In the genomic region with DNA sequence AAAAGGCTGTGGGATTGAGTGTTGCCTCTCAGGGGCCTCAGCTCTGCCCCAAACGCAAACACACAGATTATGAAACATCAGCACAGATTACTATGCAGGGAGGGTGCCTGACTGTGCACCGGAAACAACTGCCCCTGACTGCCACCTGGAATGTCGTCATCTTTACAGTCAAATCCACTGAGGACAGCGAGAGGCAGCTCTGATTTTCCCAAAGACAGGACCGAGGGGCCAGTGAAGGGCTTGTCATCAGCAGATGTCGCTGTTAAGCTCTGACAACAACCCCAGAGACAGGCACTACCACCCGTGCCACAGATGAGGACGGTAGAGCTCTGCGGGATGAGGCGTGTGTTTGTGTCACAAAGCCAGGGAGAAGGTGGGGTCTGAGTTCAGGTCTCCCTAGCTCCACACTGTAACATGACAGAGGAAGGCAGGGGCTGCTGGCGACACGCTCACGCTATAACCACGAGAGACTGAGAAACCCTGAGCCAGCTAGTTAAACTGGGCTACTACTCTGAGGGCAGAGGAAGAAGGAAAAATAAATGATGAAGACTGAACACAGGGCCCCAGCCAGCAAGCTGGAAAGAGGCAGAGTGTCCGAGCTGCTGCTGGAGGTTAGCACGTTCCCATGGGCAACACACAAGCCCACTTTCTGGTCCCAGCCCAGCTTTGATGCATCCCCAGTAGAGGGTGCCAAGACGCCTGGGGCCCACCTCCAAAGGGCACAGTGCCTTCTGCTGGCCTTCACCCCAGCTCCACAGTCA, we compare ENCODE assay signal across 9 cellular contexts. TPM values are rescaled to one million over a fixed set of nuclear protein-coding genes. Genes with fewer than 3 reads are reported as not detected.
A peak's percentile ranks its signal among the peaks of the same experiment; 100 is the strongest.
DNase-seq lines count a peak whose midpoint lies in the region; ATAC-seq, FAIRE-seq and TF ChIP-seq lines count a peak whose summit lies in the region.
"Had no signal": no experiment of that assay in that cellular context is flagged by ENCODE, and none has a peak within 500 bp of the region (broad histone marks: within the 10 kb centered on the region; RNA-seq: fewer than 3 reads in every experiment).

No MANE protein-coding gene starts in this region.

- TF ChIP-seq POLR2A in A549 (IDR thresholded peaks at IDR 0.05; ENCODE audit: low read length) (no peak), spleen (IDR thresholded peaks at IDR 0.05) (no peak)

- in situ Hi-C loops in GM13977 (cut with MboI; ENCODE audit: low pct_unique_long_range_greater_than_20kb, low sequenced_read_pairs, unreplicated experiment): no loop called here

- H3K4me3 ChIP-seq in A549 (no peak overlapping the region), SU-DHL-6 (ENCODE audit: insufficient read depth, low read length, poor library complexity, severe bottlenecking) (no peak overlapping the region), spleen (no peak overlapping the region)

- WGBS in A549 (ENCODE audit: missing lambda C conversion rate): 48% methylated on average over 13 of the region's 17 CpGs
- 75 to 82% (median 78%) methylated on average over 17 of the region's 17 CpGs for WGBS in spleen, 5 donors

- no peak for FAIRE-seq in A549 (lab: Jason Lieb, UNC)

- ATAC-seq in A549: peak; percentile 86 to 87; a peak in 5 of 6 replicates

- H3K9ac ChIP-seq in SU-DHL-6 (ENCODE audit: low read length): no peak overlapping the region

- CTCF ChIA-PET in A549 (lab: Yijun Ruan, JAX): interaction anchor here (0.8 to 3.1 kb wide), 15 partner anchors 8 to 61 kb away, joined by 3 to 25 read pairs (median 3); partner anchors contain the start of gene PARD6G

- H3K79me2 ChIP-seq in SU-DHL-6 (ENCODE audit: insufficient read depth, low read length): no peaks in the 10 kb centered on the region

- intact Hi-C loops in spleen (cut with DNase I; ENCODE audit: low total_unique reads): no loop called here

- no peaks in the 10 kb centered on the region for H3K36me3 ChIP-seq in SU-DHL-6 (ENCODE audit: low read length)
- no peaks in the 10 kb centered on the region for H3K36me3 ChIP-seq in spleen

- H3F3A ChIP-seq in SU-DHL-6 (ENCODE audit: insufficient read depth): no peaks in the 10 kb centered on the region

- DNase-seq in A549 (ENCODE audit: low read depth in 1 of 2, low spot score in 1 of 2) (peak; percentile 7 to 29), GM13977 (ENCODE audit: low spot score) (no peak), COR-L47 (lab: John Stamatoyannopoulos, UW) (no peak), spleen (no peak), NCI-H446 treated with DMSO at 0.1 percent for 48 hours (lab: John Stamatoyannopoulos, UW) (no peak), NCI-H2227 treated with DMSO at 0.1 percent for 48 hours (lab: John Stamatoyannopoulos, UW) (no peak)
- DNase-seq: stimulated activated CD4-positive, alpha-beta T cell treated with anti-CD3 and anti-CD28 coated beads, Interleukin-15, amount 100 ng/mL, for 24 hours had no signal

- H3K9me3 ChIP-seq in A549 (no peaks in the 10 kb centered on the region), SU-DHL-6 (ENCODE audit: insufficient read depth, low read length) (no peaks in the 10 kb centered on the region), spleen (no peaks in the 10 kb centered on the region)

- no peaks in the 10 kb centered on the region for H4K20me1 ChIP-seq in SU-DHL-6 (ENCODE audit: low read depth, low read length)

- POLR2A ChIA-PET in A549 (lab: Yijun Ruan, JAX): no interaction called here

- no peak overlapping the region for H2AFZ ChIP-seq in SU-DHL-6 (ENCODE audit: low read depth, low read length, severe bottlenecking)

- no peak for TF ChIP-seq EP300 in A549 (IDR thresholded peaks at IDR 0.05)

- peak; percentile 32; the same call in 1 of the 3 replicates for TF ChIP-seq CTCF in A549 (IDR thresholded peaks at IDR 0.05)
- TF ChIP-seq CTCF in GM13977 (IDR thresholded peaks at IDR 0.05; ENCODE audit: extremely low read depth, insufficient read depth, missing control alignments): peak; percentile 50
- peak; percentile 36 for TF ChIP-seq CTCF in SU-DHL-6 (IDR thresholded peaks at IDR 0.05; ENCODE audit: insufficient read depth, low read length, poor library complexity, severe bottlenecking)
- TF ChIP-seq CTCF in spleen (IDR thresholded peaks at IDR 0.05 in 8 of 11, conservative IDR thresholded peaks at IDR 0.05 in 3 of 11): no peak

- H3K4me2 ChIP-seq in A549 (no peak overlapping the region), SU-DHL-6 (ENCODE audit: low read depth, low read length, poor library complexity, severe bottlenecking) (no peak overlapping the region)

- H3K27ac ChIP-seq in A549 (no peak overlapping the region), SU-DHL-6 (ENCODE audit: low read depth, low read length) (no peak overlapping the region), layer of hippocampus (ENCODE audit: low read depth, low read length) (peak overlapping the region; percentile 44), spleen (peak overlapping the region in 1 of 8 donors; percentile 24)

- peak; percentile 26 to 43; a peak in 2 of 5 replicates for TF ChIP-seq RAD21 in A549 (conservative IDR thresholded peaks at IDR 0.05 in 1 of 2, IDR thresholded peaks at IDR 0.05 in 1 of 2)

- no peaks in the 10 kb centered on the region for H3K9me2 ChIP-seq in SU-DHL-6 (replicated peaks; ENCODE audit: insufficient read depth, low read length)

- H3K4me1 ChIP-seq in A549 (no peaks in the 10 kb centered on the region), spleen (peaks cover 0 to 6% (median 0%) of the 10 kb centered on the region in 6 donors)

- no peaks in the 10 kb centered on the region for H3K27me3 ChIP-seq in SU-DHL-6 (ENCODE audit: low read length)
- no peaks in the 10 kb centered on the region for H3K27me3 ChIP-seq in layer of hippocampus (ENCODE audit: control insufficient read depth, insufficient read depth, low read length)
- peaks cover 0 to 17% (median 0%) of the 10 kb centered on the region in 7 donors for H3K27me3 ChIP-seq in spleen (replicated peaks in 1 of 7)

TF ChIP-seq in A549, 52 proteins besides CTCF, POLR2A, EP300 and RAD21:
- TF ChIP-seq SMC3 (IDR thresholded peaks at IDR 0.05) (peak; percentile 22; the same call in 1 of the 3 replicates), HDAC2 (IDR thresholded peaks at IDR 0.05) (no peak), MAFK (IDR thresholded peaks at IDR 0.05; ENCODE audit: partially characterized antibody) (no peak), SREBF2 (IDR thresholded peaks at IDR 0.05) (no peak)
TF ChIP-seq in A549: peak in this region for 1.

RNA-seq across cellular contexts. Expression of gene PARD6G, which starts 47.0 kb away (rescaled TPM):
- polyA plus RNA-seq in A549 (2011; rRNA removed) (1.6 TPM in 2 replicates), A549 (2017; fragmentation: RNase III; extraction: RNeasy Plus Mini Kit Qiagen cat#74134 plus additional on column Dnase treatment) (2.0 to 2.5 TPM (median 2.3 TPM) in 3 replicates), spleen (under 1 TPM; 0.30 to 0.51 (median 0.47) TPM)
- polyA plus RNA-seq in A549 (2012; cell fraction: cytosol; rRNA removed): 2.2 and 2.6 TPM in 2 replicates
- polyA plus RNA-seq in A549 (2012; cell fraction: nucleus; rRNA removed): 1.4 and 1.8 TPM in 2 replicates
- 1.2 TPM in 2 replicates for polyA minus RNA-seq in A549 (2011; rRNA and poly(A)+ RNA removed)
- total RNA-seq in spleen: 1 to 10 TPM; 1.8 to 6.8 (median 4.3) TPM

Comparison
In these comparisons a context has a peak if more than half of its experiments do, and no peak if none do; other contexts are left out.
1. DNase-seq: peak in A549 (2 of 2); none in GM13977 (single experiment), COR-L47 (single experiment), spleen (single experiment), NCI-H446 treated with DMSO at 0.1 percent for 48 hours (single experiment) and NCI-H2227 treated with DMSO at 0.1 percent for 48 hours (single experiment).
2. CTCF ChIP-seq: peak in A549 (single experiment), GM13977 (single experiment) and SU-DHL-6 (single experiment); none in spleen (0 of 11).